21 cellular contexts compared by ENCODE assay signal in the genomic region with DNA sequence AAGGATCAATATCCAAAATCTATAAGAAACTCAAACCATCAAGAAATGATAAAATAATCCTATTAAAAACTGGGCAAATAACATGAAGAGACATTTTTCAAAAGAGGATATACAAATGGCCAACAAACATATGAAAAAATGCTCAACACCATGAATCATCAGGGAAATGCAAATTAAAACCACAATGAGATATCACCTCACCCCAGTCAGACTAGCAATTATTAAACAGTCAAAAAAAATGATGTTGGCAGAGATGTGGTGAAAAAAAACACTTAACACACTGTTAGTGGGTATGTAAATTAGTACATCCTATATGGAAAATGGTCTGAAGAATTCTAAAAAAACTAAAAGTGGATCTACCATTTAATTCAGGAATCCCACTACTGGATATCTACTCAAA.
"Had no signal": no experiment of that assay in that cellular context is flagged by ENCODE, and none has a peak within 500 bp of the region (broad histone marks: within the 10 kb centered on the region; RNA-seq: fewer than 3 reads in every experiment).

No MANE protein-coding gene starts in this region.

- H3K27ac ChIP-seq: foreskin keratinocyte, pancreas, psoas muscle, thyroid gland, WERI-Rb-1 had no signal

- H3K27me3 ChIP-seq: foreskin keratinocyte, pancreas, thyroid gland had no signal

- H3K9me3 ChIP-seq: pancreas, psoas muscle, thyroid gland had no signal

- H3K4me1 ChIP-seq: pancreas, psoas muscle, thyroid gland had no signal

- DNase-seq: activated CD4-positive, alpha-beta T cell treated with anti-CD3 and anti-CD28 coated beads, Interleukin-2, amount 10 ng/mL, durations not matched to agents 7 days and 5 days; activated CD4-positive, CD25-positive, alpha-beta regulatory T cell treated with anti-CD3 and anti-CD28 coated beads, Interleukin-2, amount 50 U/mL, for 72 hours; activated CD8-positive, alpha-beta memory T cell treated with anti-CD3 and anti-CD28 coated beads, Interleukin-2, amount 10 ng/mL, durations not matched to agents 7 days and 5 days; activated CD8-positive, alpha-beta T cell treated with anti-CD3 and anti-CD28 coated beads for 36 hours; activated effector memory CD4-positive, alpha-beta T cell treated with anti-CD3 and anti-CD28 coated beads, Interleukin-2, amount 50 U/mL, for 16 hours; activated naive CD4-positive, alpha-beta T cell treated with anti-CD3 and anti-CD28 coated beads, Interleukin-2, amount 10 ng/mL, durations not matched to agents 7 days and 5 days; activated T-cell treated with anti-CD3 and anti-CD28 coated beads for 4 hours; amygdala; caudate nucleus; effector CD4-positive, alpha-beta T cell; immature natural killer cell; nephron progenitor cell; pancreas; psoas muscle; right cardiac atrium; stimulated activated CD4-positive, alpha-beta T cell treated with anti-CD3 and anti-CD28 coated beads, Interleukin-12 subunit alpha, Interleukin-12 subunit beta, amount 100 ng/mL, for 4 hours; stimulated activated CD4-positive, alpha-beta T cell treated with anti-CD3 and anti-CD28 coated beads, Interleukin-4, amount 100 ng/mL, for 4 hours; stimulated activated naive CD8-positive, alpha-beta T cell treated with anti-CD3 and anti-CD28 coated beads, Interleukin-15, Interleukin-2, amounts not matched to agents 100 U/mL and 50 U/mL, for 24 hours; thyroid gland; WERI-Rb-1 had no signal

- ATAC-seq: activated CD8-positive, alpha-beta memory T cell treated with anti-CD3 and anti-CD28 coated beads, Interleukin-2, amount 10 ng/mL, durations not matched to agents 7 days and 5 days; activated CD8-positive, alpha-beta T cell treated with anti-CD3 and anti-CD28 coated beads for 36 hours; foreskin keratinocyte; pancreas; psoas muscle; right cardiac atrium; stimulated activated naive CD8-positive, alpha-beta T cell treated with anti-CD3 and anti-CD28 coated beads, Interleukin-15, Interleukin-2, amounts not matched to agents 100 U/mL and 50 U/mL, for 24 hours had no signal

- H3K4me3 ChIP-seq: pancreas, psoas muscle, thyroid gland had no signal

- H3K36me3 ChIP-seq: pancreas, thyroid gland, WERI-Rb-1 had no signal
